Comparison of ENCODE assay signal across 14 cellular contexts in the genomic region with DNA sequence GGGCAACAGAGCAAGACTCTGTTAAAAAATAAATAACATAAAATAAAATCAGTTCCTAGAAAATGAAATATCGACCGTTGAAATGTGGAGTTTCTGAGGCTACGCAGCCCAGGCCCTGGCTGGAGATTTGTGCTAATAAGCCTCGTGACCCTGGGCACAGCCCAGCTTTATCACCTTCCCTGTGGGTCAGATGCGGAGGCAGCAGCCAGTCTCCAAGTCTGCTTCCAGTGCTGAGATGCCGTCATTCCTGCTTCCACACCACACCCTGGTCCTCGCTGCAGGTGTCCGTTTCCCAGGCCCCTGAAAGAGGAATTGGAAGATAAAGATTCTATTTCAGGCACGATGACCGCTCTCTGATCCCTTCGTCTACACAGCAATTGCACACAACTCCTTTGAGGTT. TPM values are rescaled to one million over a fixed set of nuclear protein-coding genes. Genes with fewer than 3 reads are reported as not detected.
DNase-seq lines count a peak whose midpoint lies in the region; ATAC-seq and TF ChIP-seq lines count a peak whose summit lies in the region.
"Had no signal": no experiment of that assay in that cellular context is flagged by ENCODE, and none has a peak within 500 bp of the region (broad histone marks: within the 10 kb centered on the region; RNA-seq: fewer than 3 reads in every experiment).

No MANE protein-coding gene starts in this region.

- no peak overlapping the region for H4K5ac ChIP-seq in H9 (ENCODE audit: insufficient read length, low read depth, low read length)

- DNase-seq in activated T-cell treated with anti-CD3 and anti-CD28 coated beads, Interleukin-2, amount 50 U/mL, for 24 hours = peak; percentile 29
- DNase-seq in activated T-cell treated with anti-CD3 and anti-CD28 coated beads for 4 hours (no peak), body of pancreas (peak; percentile 55 to 81 (median 80)), lower lobe of right lung (peak; percentile 30), testis (no peak), H9 (no peak), NCI-H524 (lab: John Stamatoyannopoulos, UW) (no peak)
- DNase-seq: GOT3, KG1, NCI-H2029 treated with DMSO at 0.1 percent for 48 hours, NCI-H446 treated with DMSO at 0.1 percent for 48 hours, SHP77 treated with DMSO at 0.1 percent for 48 hours had no signal

- H3K4ac ChIP-seq in H9 (ENCODE audit: low read depth, low read length) = no peak overlapping the region

- peak; percentile 57 for ATAC-seq in body of pancreas
- ATAC-seq in lower lobe of right lung = no peak

- no peak overlapping the region for H2BK15ac ChIP-seq in H9 (ENCODE audit: low read depth, low read length)

- no peaks in the 10 kb centered on the region for H3K36me3 ChIP-seq in body of pancreas (replicated peaks in 1 of 2; ENCODE audit: insufficient read depth in 1 of 2, low read depth in 2 of 2)
- no peaks in the 10 kb centered on the region for H3K36me3 ChIP-seq in lower lobe of right lung
- no peaks in the 10 kb centered on the region for H3K36me3 ChIP-seq in testis (ENCODE audit: low read depth, missing control alignments)

- peak overlapping the region in 2 of 4 donors; percentile 30 to 43 for H3K27ac ChIP-seq in body of pancreas
- H3K27ac ChIP-seq in lower lobe of right lung = no peak overlapping the region
- no peak overlapping the region for H3K27ac ChIP-seq in testis
- no peak overlapping the region for H3K27ac ChIP-seq in H9 (ENCODE audit: insufficient read length, low read depth, low read length)
- H3K27ac ChIP-seq: 22Rv1 had no signal

- H2AFZ ChIP-seq in H9 (ENCODE audit: low read length) = no peak overlapping the region

- no peaks in the 10 kb centered on the region for H3K9me3 Mint-ChIP-seq in activated T-cell treated with anti-CD3 and anti-CD28 coated beads, Interleukin-2, amount 50 U/mL, for 24 hours
- no peaks in the 10 kb centered on the region for H3K9me3 Mint-ChIP-seq in H9
- H3K9me3 Mint-ChIP-seq: CD4-positive, alpha-beta T cell had no signal

- peaks cover 33% of the 10 kb centered on the region for H3K27me3 Mint-ChIP-seq in activated T-cell treated with anti-CD3 and anti-CD28 coated beads, Interleukin-2, amount 50 U/mL, for 24 hours
- peaks cover 46% of the 10 kb centered on the region for H3K27me3 Mint-ChIP-seq in H9 (ENCODE audit: low read depth)

- no peak overlapping the region for H4K91ac ChIP-seq in H9 (ENCODE audit: insufficient read length, low read depth, low read length)

- H3K4me1 Mint-ChIP-seq in activated T-cell treated with anti-CD3 and anti-CD28 coated beads, Interleukin-2, amount 50 U/mL, for 24 hours (ENCODE audit: low read depth) = peaks cover 18% of the 10 kb centered on the region
- H3K4me1 Mint-ChIP-seq in H9 = peaks cover 21 to 22% of the 10 kb centered on the region in 2 experiments

- no peak overlapping the region for H2BK12ac ChIP-seq in H9 (ENCODE audit: insufficient read length, low read depth, low read length)

- H3K23ac ChIP-seq in H9 (ENCODE audit: insufficient read length, low read depth, low read length) = no peak overlapping the region

- intact Hi-C loops in body of pancreas (cut with DNase I) (loop anchor here (10.0 kb wide), 1 partner anchor 233 kb away; no protein-coding TSS in a partner anchor), lower lobe of right lung (cut with DNase I) (no loop called here), testis (cut with DNase I; ENCODE audit: low total_unique reads) (loop anchor here (10.0 kb wide), 1 partner anchor 233 kb away; no protein-coding TSS in a partner anchor)

- no peaks in the 10 kb centered on the region for H3K79me2 ChIP-seq in H9 (ENCODE audit: insufficient read depth, low read length)

- H3K9me3 ChIP-seq in body of pancreas (no peaks in the 10 kb centered on the region), lower lobe of right lung (no peaks in the 10 kb centered on the region), testis (no peaks in the 10 kb centered on the region), H9 (ENCODE audit: control insufficient read depth, low read depth, low read length) (no peaks in the 10 kb centered on the region)

- no peak overlapping the region for H3K4me2 ChIP-seq in H9 (ENCODE audit: insufficient read depth, insufficient read length, low read length)

- TF ChIP-seq POLR2A in body of pancreas (IDR thresholded peaks at IDR 0.05) (no peak), testis (IDR thresholded peaks at IDR 0.05) (no peak)

- no peak overlapping the region for H3K4me3 Mint-ChIP-seq in activated T-cell treated with anti-CD3 and anti-CD28 coated beads, Interleukin-2, amount 50 U/mL, for 24 hours
- no peak overlapping the region for H3K4me3 Mint-ChIP-seq in H9

- H3T11ph ChIP-seq in H9 (ENCODE audit: low read length) = no peak overlapping the region

- peaks cover 3% of the 10 kb centered on the region for H4K20me1 ChIP-seq in H9 (ENCODE audit: control insufficient read depth, insufficient read depth, insufficient read length)

- H2AK5ac ChIP-seq in H9 (ENCODE audit: insufficient read length, low read length) = no peak overlapping the region

- H3K27me3 ChIP-seq in body of pancreas (no peaks in the 10 kb centered on the region), lower lobe of right lung (ENCODE audit: low read depth) (peaks cover 13% of the 10 kb centered on the region), testis (no peaks in the 10 kb centered on the region), H9 (ENCODE audit: insufficient read depth, low read length) (no peaks in the 10 kb centered on the region; the same call in 1 of the 2 replicates)

- H3K4me3 ChIP-seq in body of pancreas (no peak overlapping the region), lower lobe of right lung (no peak overlapping the region), testis (no peak overlapping the region)

- H2BK120ac ChIP-seq in H9 (ENCODE audit: low read depth, low read length, poor library complexity, severe bottlenecking) = no peak overlapping the region

- H3K14ac ChIP-seq in H9 (ENCODE audit: insufficient read depth, low read length) = no peak overlapping the region

- H3K79me1 ChIP-seq in H9 (ENCODE audit: insufficient read depth, low read depth, low read length, poor library complexity, severe bottlenecking) = no peaks in the 10 kb centered on the region

- H3K23me2 ChIP-seq in H9 (ENCODE audit: insufficient read length, low read depth, low read length, poor library complexity, severe bottlenecking) = peaks cover 3% of the 10 kb centered on the region

- no peaks in the 10 kb centered on the region for H3K36me3 Mint-ChIP-seq in activated T-cell treated with anti-CD3 and anti-CD28 coated beads, Interleukin-2, amount 50 U/mL, for 24 hours (ENCODE audit: low read depth)
- H3K36me3 Mint-ChIP-seq in H9 (ENCODE audit: insufficient read depth in 1 of 3, low read depth in 3 of 3) = no peaks in the 10 kb centered on the region

- no peak overlapping the region for H2BK20ac ChIP-seq in H9 (ENCODE audit: low read depth, low read length, poor library complexity, severe bottlenecking)

- no peak overlapping the region for H2BK5ac ChIP-seq in H9 (ENCODE audit: insufficient read length, low read length)

- WGBS in body of pancreas, 2 donors = 42 to 46% methylated on average over 11 of the region's 11 CpGs
- 72 to 79% methylated on average over 11 of the region's 11 CpGs for WGBS in testis, 2 donors
- WGBS in H9 (ENCODE audit: extremely low coverage, insufficient read length, low lambda C conversion rate) = no CpG with 5 or more reads among the region's 11 CpGs

- no peak for TF ChIP-seq CTCF in body of pancreas (IDR thresholded peaks at IDR 0.05)
- TF ChIP-seq CTCF in lower lobe of right lung (IDR thresholded peaks at IDR 0.05) = no peak
- TF ChIP-seq CTCF in testis (IDR thresholded peaks at IDR 0.05) = no peak
- no peak for TF ChIP-seq CTCF in H9 (conservative IDR thresholded peaks at IDR 0.05)

- H3K4me1 ChIP-seq in body of pancreas (peaks cover 28% of the 10 kb centered on the region), lower lobe of right lung (peaks cover 6% of the 10 kb centered on the region), testis (no peaks in the 10 kb centered on the region), H9 (ENCODE audit: insufficient read depth, low read length) (no peaks in the 10 kb centered on the region)

- H4K8ac ChIP-seq in H9 (replicated peaks; ENCODE audit: insufficient read length, low read depth, low read length) = no peak overlapping the region

- no peak overlapping the region for H3K27ac Mint-ChIP-seq in activated T-cell treated with anti-CD3 and anti-CD28 coated beads, Interleukin-2, amount 50 U/mL, for 24 hours
- H3K27ac Mint-ChIP-seq in H9 = no peak overlapping the region
- H3K27ac Mint-ChIP-seq: CD4-positive, alpha-beta T cell had no signal

- no peak overlapping the region for H3K56ac ChIP-seq in H9 (ENCODE audit: insufficient read length, low read depth, low read length)

- no peak overlapping the region for H3K18ac ChIP-seq in H9 (ENCODE audit: insufficient read length, low read depth, low read length)

- H3K9ac ChIP-seq in H9 (ENCODE audit: extremely low read depth, insufficient read length, low read length) = no peak overlapping the region

RNA-seq across cellular contexts. Expression of gene ATP11A, which starts 48.4 kb away (rescaled TPM):
- total RNA-seq in body of pancreas (10 to 100 TPM; 24.1 to 33.9 TPM), lower lobe of right lung (281 TPM), testis (100 to 1,000 TPM; 112 to 122 TPM), H9 (2021) (61.6 and 65.3 TPM in 2 replicates)
- 34.4 TPM for polyA plus RNA-seq in testis (ENCODE audit: insufficient read depth, low read depth, low replicate concordance)

RNA-seq across cellular contexts. Expression of gene TUBGCP3, which starts 53.5 kb away (rescaled TPM):
- total RNA-seq in body of pancreas (10 to 100 TPM; 26.7 to 30.0 TPM), lower lobe of right lung (34.5 TPM), testis (10 to 100 TPM; 53.1 TPM), H9 (2021) (35.6 and 37.3 TPM in 2 replicates)
- 42.4 TPM for polyA plus RNA-seq in testis (ENCODE audit: insufficient read depth, low read depth, low replicate concordance)

Comparison
In these comparisons a context has a peak if more than half of its experiments do, and no peak if none do; other contexts are left out.
1. DNase-seq: peak in activated T-cell treated with anti-CD3 and anti-CD28 coated beads, Interleukin-2, amount 50 U/mL, for 24 hours (single experiment), body of pancreas (4 of 4) and lower lobe of right lung (single experiment); none in activated T-cell treated with anti-CD3 and anti-CD28 coated beads for 4 hours (single experiment), testis (single experiment), H9 (single experiment) and NCI-H524 (0 of 2).